Comparison of ENCODE assay signal across 19 cellular contexts in the genomic region with DNA sequence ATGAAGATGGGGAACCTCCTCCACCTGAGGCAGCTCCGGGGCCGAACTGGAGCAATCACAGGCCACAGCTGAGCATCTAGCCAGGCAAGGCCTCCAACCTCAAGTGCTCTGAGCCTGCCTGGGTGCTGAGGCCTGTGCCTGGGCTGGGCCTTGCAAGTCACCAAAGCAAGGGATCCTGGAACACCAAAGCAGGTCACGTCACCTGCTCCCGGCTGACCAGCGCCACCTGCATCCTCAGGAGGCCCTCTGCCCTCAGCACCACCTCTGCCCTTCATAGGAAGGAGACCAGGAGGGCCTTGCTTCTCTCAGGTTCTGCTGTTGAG.
"Had no signal": no experiment of that assay in that cellular context is flagged by ENCODE, and none has a peak within 500 bp of the region (broad histone marks: within the 10 kb centered on the region; RNA-seq: fewer than 3 reads in every experiment).

No MANE protein-coding gene starts in this region.

- H3K36me3 ChIP-seq: esophagus muscularis mucosa, left ventricle myocardium inferior, ovary, right atrium auricular region, spleen, uterus had no signal

- ATAC-seq: psoas muscle; stimulated activated naive CD8-positive, alpha-beta T cell treated with anti-CD3 and anti-CD28 coated beads, Interleukin-15, Interleukin-2, amounts not matched to agents 100 U/mL and 50 U/mL, for 24 hours had no signal

- DNase-seq: activated CD4-positive, alpha-beta memory T cell treated with anti-CD3 and anti-CD28 coated beads, Interleukin-2, amount 10 ng/mL, durations not matched to agents 7 days and 5 days; activated CD4-positive, alpha-beta T cell treated with anti-CD3 and anti-CD28 coated beads for 4 hours; activated CD4-positive, CD25-positive, alpha-beta regulatory T cell; activated gamma-delta T cell; dermis blood vessel endothelial cell; effector memory CD4-positive, alpha-beta T cell; left ventricle myocardium inferior; naive thymus-derived CD8-positive, alpha-beta T cell; ovary; psoas muscle; spleen; stimulated activated CD4-positive, alpha-beta T cell treated with anti-CD3 and anti-CD28 coated beads, Interleukin-4, amount 100 ng/mL, for 24 hours; stimulated activated naive CD8-positive, alpha-beta T cell treated with anti-CD3 and anti-CD28 coated beads, Interleukin-15, Interleukin-2, amounts not matched to agents 100 U/mL and 50 U/mL, for 24 hours; transverse colon; uterus had no signal

- H3K27ac ChIP-seq: esophagus muscularis mucosa, left ventricle myocardium inferior, ovary, psoas muscle, right atrium auricular region, spleen, uterus had no signal

- H3K4me3 ChIP-seq: esophagus muscularis mucosa, left ventricle myocardium inferior, ovary, psoas muscle, right atrium auricular region, spleen, transverse colon, uterus had no signal

- FAIRE-seq: endothelial cell of umbilical vein, frontal cortex had no signal

- H3K4me1 ChIP-seq: esophagus muscularis mucosa, left ventricle myocardium inferior, psoas muscle, uterus had no signal

- H3K9me3 ChIP-seq: esophagus muscularis mucosa, left ventricle myocardium inferior, ovary, psoas muscle, right atrium auricular region, spleen, transverse colon, uterus had no signal

- H3K27me3 ChIP-seq: esophagus muscularis mucosa, ovary, right atrium auricular region, spleen, transverse colon, uterus had no signal
